28 cellular contexts compared by ENCODE assay signal in the genomic region with DNA sequence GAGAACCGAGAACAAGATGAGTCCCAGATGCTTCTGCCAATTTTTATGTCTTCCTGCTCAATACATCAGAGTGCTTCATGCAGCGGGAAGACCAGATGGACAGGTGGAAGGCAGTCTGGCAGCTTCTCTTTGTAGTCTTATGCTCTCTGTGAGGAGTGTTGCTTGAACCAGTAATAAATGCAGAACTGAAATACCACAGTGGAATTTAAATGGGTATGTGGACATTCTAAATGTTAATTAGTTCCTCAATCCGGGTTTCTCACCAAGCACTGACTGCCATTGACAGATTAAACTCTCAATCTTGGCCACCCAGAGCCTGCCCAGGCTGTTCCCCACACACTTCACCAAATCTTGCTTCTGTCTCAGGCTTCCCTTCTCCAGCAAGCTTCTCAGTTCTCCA.
"Had no signal": no experiment of that assay in that cellular context is flagged by ENCODE, and none has a peak within 500 bp of the region (broad histone marks: within the 10 kb centered on the region; RNA-seq: fewer than 3 reads in every experiment).

No MANE protein-coding gene starts in this region.

- H3K27me3 ChIP-seq: adrenal gland, body of pancreas, SJSA1 had no signal

- ATAC-seq: activated CD4-positive, alpha-beta T cell treated with anti-CD3 and anti-CD28 coated beads for 36 hours; activated CD4-positive, CD25-positive, alpha-beta regulatory T cell treated with anti-CD3 and anti-CD28 coated beads, Interleukin-2, amount 50 U/mL, for 24 hours; activated CD8-positive, alpha-beta T cell treated with anti-CD3 and anti-CD28 coated beads, Interleukin-2, amount 10 ng/mL, durations not matched to agents 7 days and 5 days; activated naive CD4-positive, alpha-beta T cell treated with anti-CD3 and anti-CD28 coated beads, Interleukin-2, amount 50 U/mL, for 72 hours; activated T-cell treated with anti-CD3 and anti-CD28 coated beads, Interleukin-2, amount 50 U/mL, for 4 hours; body of pancreas; WTC11 had no signal

- DNase-seq: activated CD4-positive, alpha-beta T cell treated with anti-CD3 and anti-CD28 coated beads for 36 hours; activated CD4-positive, alpha-beta T cell treated with anti-CD3 and anti-CD28 coated beads, Interleukin-2, amount 10 ng/mL, durations not matched to agents 7 days and 5 days; activated CD4-positive, alpha-beta T cell treated with anti-CD3 and anti-CD28 coated beads, Interleukin-2, amount 50 U/mL, for 48 hours; activated CD8-positive, alpha-beta T cell treated with anti-CD3 and anti-CD28 coated beads, Interleukin-2, amount 10 ng/mL, durations not matched to agents 7 days and 5 days; activated gamma-delta T cell treated with Interleukin-2 at 50 U/mL for 16 hours; activated naive CD4-positive, alpha-beta T cell treated with anti-CD3 and anti-CD28 coated beads for 36 hours; activated T-cell treated with anti-CD3 and anti-CD28 coated beads, Interleukin-2, amount 50 U/mL, for 4 hours; adrenal gland; body of pancreas; central memory CD4-positive, alpha-beta T cell; Karpas-422; KBM-7; NCI-H1105; NCI-H1436; NCI-H1694; NCI-H1930; NCI-H2081 treated with DMSO at 0.1 percent for 48 hours; NCI-H345; NCI-H524 treated with DMSO at 0.1 percent for 48 hours; NCI-H748 treated with DMSO at 0.1 percent for 48 hours; NK-92 treated with Interleukin-12 subunit alpha and Interleukin-12 subunit beta, amount 100 ng/mL, for 24 hours; PC-9; SHP77; SK-N-SH had no signal

- H3K4me1 ChIP-seq: adrenal gland, body of pancreas, SJSA1 had no signal

- H3K36me3 ChIP-seq: adrenal gland, SJSA1 had no signal

- H3K9me3 ChIP-seq: adrenal gland, body of pancreas, SJSA1, SK-N-SH had no signal

- H3K4me3 ChIP-seq: adrenal gland, body of pancreas, PC-9, SJSA1 had no signal

- H3K27ac ChIP-seq: adrenal gland, body of pancreas, PC-9, SJSA1 had no signal
